Comparison of ENCODE assay signal across 8 cellular contexts in genomic region chr6:20213271-20213798, GRCh38. TPM values are rescaled to one million over a fixed set of nuclear protein-coding genes. Genes with fewer than 3 reads are reported as not detected.
DNase-seq lines count a peak whose midpoint lies in the region; ATAC-seq, FAIRE-seq and TF ChIP-seq lines count a peak whose summit lies in the region.

No MANE protein-coding gene starts in this region.

- peak overlapping the region in 1 of 3 experiments; percentile 76 for H3K4me3 ChIP-seq in keratinocyte (ENCODE audit: control insufficient read depth in 2 of 3, extremely low read depth in 1 of 3, insufficient read depth in 2 of 3, low read depth in 1 of 3, low read length in 3 of 3)

- peak overlapping the region; percentile 94 for H3K27ac ChIP-seq in keratinocyte (ENCODE audit: control insufficient read depth, insufficient read depth, low read length)
- H3K27ac ChIP-seq in substantia nigra (ENCODE audit: low read depth, low read length, poor library complexity, severe bottlenecking): peak overlapping the region; percentile 67

- peaks cover 39% of the 10 kb centered on the region for H3K4me1 Mint-ChIP-seq in activated T-cell treated with anti-CD3 and anti-CD28 coated beads, Interleukin-2, amount 50 U/mL, for 4 hours (ENCODE audit: low read depth)
- peaks cover 39% of the 10 kb centered on the region for H3K4me1 Mint-ChIP-seq in activated CD8-positive, alpha-beta T cell treated with anti-CD3 and anti-CD28 coated beads for 36 hours (ENCODE audit: low read depth)

- H3K9me3 ChIP-seq in keratinocyte (ENCODE audit: control insufficient read depth, low read depth, low read length): no peaks in the 10 kb centered on the region

- peaks cover 14% of the 10 kb centered on the region for H3K79me2 ChIP-seq in keratinocyte (ENCODE audit: control insufficient read depth, insufficient read depth, low read length)

- no peak for ATAC-seq in activated T-cell treated with anti-CD3 and anti-CD28 coated beads, Interleukin-2, amount 50 U/mL, for 4 hours
- ATAC-seq in activated CD8-positive, alpha-beta T cell treated with anti-CD3 and anti-CD28 coated beads for 36 hours: no peak

- H3K9ac ChIP-seq in keratinocyte (ENCODE audit: control insufficient read depth, extremely low read depth, insufficient read depth, low read length): peak overlapping the region; percentile 88

- H3K27ac Mint-ChIP-seq in activated CD8-positive, alpha-beta T cell treated with anti-CD3 and anti-CD28 coated beads for 36 hours: peak overlapping the region; percentile 87

- CTCF ChIA-PET in activated CD8-positive, alpha-beta T cell treated with anti-CD3 and anti-CD28 coated beads for 36 hours (lab: Charles Lee): interaction anchor here (1.1 kb wide), 1 partner anchor 121 kb away, joined by 3 read pairs; no protein-coding TSS in a partner anchor

- H2AFZ ChIP-seq in keratinocyte (ENCODE audit: control insufficient read depth, low read length): peak overlapping the region; percentile 98

- dilution Hi-C loops in keratinocyte (cut with MboI; ENCODE audit: extremely low pct_ligation_motif_present, low sequenced_read_pairs): no loop called here

- no peaks in the 10 kb centered on the region for H3K9me3 Mint-ChIP-seq in activated T-cell treated with anti-CD3 and anti-CD28 coated beads, Interleukin-2, amount 50 U/mL, for 4 hours
- H3K9me3 Mint-ChIP-seq in activated CD8-positive, alpha-beta T cell treated with anti-CD3 and anti-CD28 coated beads for 36 hours: no peaks in the 10 kb centered on the region

- H4K20me1 ChIP-seq in keratinocyte (ENCODE audit: control insufficient read depth, extremely low read depth, insufficient read depth, low read length): no peaks in the 10 kb centered on the region

- no peak for TF ChIP-seq CTCF in activated CD8-positive, alpha-beta T cell treated with anti-CD3 and anti-CD28 coated beads for 36 hours (IDR thresholded peaks at IDR 0.05)
- TF ChIP-seq CTCF in keratinocyte (optimal IDR thresholded peaks at IDR 0.05 in 1 of 3, IDR thresholded peaks at IDR 0.05 in 1 of 3, conservative IDR thresholded peaks at IDR 0.05 in 1 of 3; ENCODE audit: extremely low read depth in 1 of 3, insufficient read depth in 2 of 3, low read length in 3 of 3): no peak

- H3K4me1 ChIP-seq in keratinocyte (ENCODE audit: control insufficient read depth, extremely low read depth, insufficient read depth, low read length): peaks cover 38% of the 10 kb centered on the region

- no peaks in the 10 kb centered on the region for H3K9me1 ChIP-seq in keratinocyte (ENCODE audit: control insufficient read depth, extremely low read depth, insufficient read depth, low read length)

- no peaks in the 10 kb centered on the region for H3K27me3 ChIP-seq in keratinocyte (ENCODE audit: control insufficient read depth, extremely low read depth, insufficient read depth, low read length)

- peak overlapping the region; percentile 91 for H3K4me3 Mint-ChIP-seq in activated T-cell treated with anti-CD3 and anti-CD28 coated beads, Interleukin-2, amount 50 U/mL, for 4 hours
- H3K4me3 Mint-ChIP-seq in activated CD8-positive, alpha-beta T cell treated with anti-CD3 and anti-CD28 coated beads for 36 hours: peak overlapping the region; percentile 85

- no peaks in the 10 kb centered on the region for H3K36me3 ChIP-seq in keratinocyte (ENCODE audit: control insufficient read depth in 2 of 2, extremely low read depth in 1 of 2, insufficient read depth in 2 of 2, low read length in 2 of 2)

- FAIRE-seq in keratinocyte (lab: Jason Lieb, UNC): no peak

- peak overlapping the region; percentile 99 for H3K4me2 ChIP-seq in keratinocyte (ENCODE audit: control insufficient read depth, extremely low read depth, insufficient read depth, low read depth, low read length)

- no peaks in the 10 kb centered on the region for H3K27me3 Mint-ChIP-seq in activated T-cell treated with anti-CD3 and anti-CD28 coated beads, Interleukin-2, amount 50 U/mL, for 4 hours (ENCODE audit: low read depth)
- peaks cover 3% of the 10 kb centered on the region for H3K27me3 Mint-ChIP-seq in activated CD8-positive, alpha-beta T cell treated with anti-CD3 and anti-CD28 coated beads for 36 hours

- no peak for DNase-seq in activated T-cell treated with anti-CD3 and anti-CD28 coated beads, Interleukin-2, amount 50 U/mL, for 4 hours
- no peak for DNase-seq in activated T-cell treated with anti-CD3 and anti-CD28 coated beads, Interleukin-2, amount 50 U/mL, for 1 hour
- DNase-seq in activated CD8-positive, alpha-beta T cell treated with anti-CD3 and anti-CD28 coated beads for 36 hours: no peak
- DNase-seq in keratinocyte (ENCODE audit: low read depth, low spot score) (no peak), substantia nigra (lab: John Stamatoyannopoulos, UW) (no peak), activated gamma-delta T cell treated with Interleukin-2 at 50 U/mL for 16 hours (no peak), DMS153 treated with DMSO at 0.1 percent for 48 hours (lab: John Stamatoyannopoulos, UW; ENCODE audit: unreplicated experiment) (no peak)
- DNase-seq in activated CD4-positive, alpha-beta T cell treated with anti-CD3 and anti-CD28 coated beads, Interleukin-2, amount 50 U/mL, for 1 hour: no peak

- H3K36me3 Mint-ChIP-seq in activated T-cell treated with anti-CD3 and anti-CD28 coated beads, Interleukin-2, amount 50 U/mL, for 4 hours (ENCODE audit: insufficient read depth): no peaks in the 10 kb centered on the region
- no peaks in the 10 kb centered on the region for H3K36me3 Mint-ChIP-seq in activated CD8-positive, alpha-beta T cell treated with anti-CD3 and anti-CD28 coated beads for 36 hours (ENCODE audit: low read depth)

- POLR2A ChIA-PET in activated CD8-positive, alpha-beta T cell treated with anti-CD3 and anti-CD28 coated beads for 36 hours (lab: Charles Lee): interaction anchor here (0.5 to 1.7 kb wide), 5 partner anchors 11 to 463 kb away, joined by 3 to 6 read pairs (median 3); no protein-coding TSS in a partner anchor

- intact Hi-C loops in activated CD8-positive, alpha-beta T cell treated with anti-CD3 and anti-CD28 coated beads for 36 hours (cut with micrococcal nuclease): no loop called here

RNA-seq across cellular contexts. Expression of gene MBOAT1, which starts 1.1 kb away (rescaled TPM):
- total RNA-seq in activated T-cell treated with anti-CD3 and anti-CD28 coated beads, Interleukin-2, amount 50 U/mL, for 4 hours: 1 to 10 TPM; 2.2 to 5.1 (median 4.4) TPM
- total RNA-seq in activated CD8-positive, alpha-beta T cell treated with anti-CD3 and anti-CD28 coated beads for 36 hours: 1 to 10 TPM; 5.4 to 6.4 TPM
- polyA plus RNA-seq in keratinocyte: 2.2 to 5.7 TPM (median 4.9 TPM) in 3 replicates
- polyA plus RNA-seq in keratinocyte (2011; ENCODE audit: low read depth): 0.72 TPM
- 0.62 and 1.7 TPM in 2 replicates for polyA plus RNA-seq in keratinocyte (2011; cell fraction: cytosol; rRNA removed)
- polyA plus RNA-seq in keratinocyte (2011; cell fraction: nucleus; rRNA removed): 6.8 and 8.3 TPM in 2 replicates
- 1.1 and 4.1 TPM in 2 replicates for polyA plus RNA-seq in keratinocyte (2012; ENCODE audit: low replicate concordance)
- 3.4 to 12.9 TPM (median 6.6 TPM) in 3 replicates for polyA minus RNA-seq in keratinocyte
- 2.9 TPM for polyA minus RNA-seq in keratinocyte (2011; cell fraction: cytosol; rRNA and poly(A)+ RNA removed)
- polyA minus RNA-seq in keratinocyte (2011; cell fraction: nucleus; rRNA and poly(A)+ RNA removed): 4.2 and 8.5 TPM in 2 replicates
